Comparison of ENCODE assay signal across 1 cellular context in genomic region chr18:3051718-3052410, GRCh38.
TF ChIP-seq lines count a peak whose summit lies in the region.

No MANE protein-coding gene starts in this region.

TF ChIP-seq in HepG2, 621 proteins besides CTCF, POLR2A, EP300 and RAD21 (continued from another document and continues in another):
- TF ChIP-seq ZHX1 (CRISPR knock-in tag; IDR thresholded peaks at IDR 0.05; ENCODE audit: low read depth) (0 out of 2 replicates have a peak, but pooled peaks have one; percentile 26), DNMT3B (CRISPR knock-in tag; conservative IDR thresholded peaks at IDR 0.05) (no peak), ELF1 (CRISPR knock-in tag; IDR thresholded peaks at IDR 0.05) (peak; percentile 82), LBX2 (CRISPR knock-in tag; IDR thresholded peaks at IDR 0.05; ENCODE audit: borderline replicate concordance) (no peak), ZNF20 (CRISPR knock-in tag; IDR thresholded peaks at IDR 0.05) (no peak), GMEB1 (CRISPR knock-in tag; IDR thresholded peaks at IDR 0.05; ENCODE audit: borderline replicate concordance) (no peak; the same call in 1 of the 2 replicates), HNF1B (CRISPR knock-in tag; IDR thresholded peaks at IDR 0.05) (peak; percentile 77), HNF1A (IDR thresholded peaks at IDR 0.05; ENCODE audit: low read depth) (peak; percentile 81), HNF1A (CRISPR knock-in tag; IDR thresholded peaks at IDR 0.05; ENCODE audit: borderline replicate concordance) (peak; percentile 88; the same call in 1 of the 2 replicates), ZNF512 (CRISPR knock-in tag; IDR thresholded peaks at IDR 0.05) (no peak), MED13 (CRISPR knock-in tag; IDR thresholded peaks at IDR 0.05) (peak; percentile 93), ZNF674 (CRISPR knock-in tag; IDR thresholded peaks at IDR 0.05; ENCODE audit: low read depth) (no peak), ZNF329 (CRISPR knock-in tag; IDR thresholded peaks at IDR 0.05; ENCODE audit: low read depth) (no peak), ZNF562 (CRISPR knock-in tag; IDR thresholded peaks at IDR 0.05; ENCODE audit: borderline replicate concordance) (no peak), ZNF124 (CRISPR knock-in tag; IDR thresholded peaks at IDR 0.05) (no peak), ZBED4 (CRISPR knock-in tag; IDR thresholded peaks at IDR 0.05; ENCODE audit: borderline replicate concordance) (peak; percentile 54; the same call in 1 of the 2 replicates), NFIB (CRISPR knock-in tag; IDR thresholded peaks at IDR 0.05; ENCODE audit: borderline replicate concordance) (no peak), ZNF776 (CRISPR knock-in tag; IDR thresholded peaks at IDR 0.05) (no peak), FOXK1 (CRISPR knock-in tag; IDR thresholded peaks at IDR 0.05; ENCODE audit: borderline replicate concordance, low read depth) (peak; percentile 95; the same call in 1 of the 2 replicates), HOXA9 (CRISPR knock-in tag; IDR thresholded peaks at IDR 0.05; ENCODE audit: borderline replicate concordance) (no peak), ZNF143 (CRISPR knock-in tag; IDR thresholded peaks at IDR 0.05) (no peak), CSRNP1 (CRISPR knock-in tag; IDR thresholded peaks at IDR 0.05) (peak; percentile 86), THYN1 (CRISPR knock-in tag; IDR thresholded peaks at IDR 0.05; ENCODE audit: borderline replicate concordance, low read depth) (0 out of 2 replicates have a peak, but pooled peaks have one; percentile 56), DPF2 (CRISPR knock-in tag; IDR thresholded peaks at IDR 0.05; ENCODE audit: borderline replicate concordance, low read depth) (peak; percentile 91), ZBTB42 (CRISPR knock-in tag; IDR thresholded peaks at IDR 0.05) (no peak), ZBTB46 (CRISPR knock-in tag; IDR thresholded peaks at IDR 0.05; ENCODE audit: borderline replicate concordance) (no peak), ZNF446 (CRISPR knock-in tag; IDR thresholded peaks at IDR 0.05) (no peak), ZNF431 (CRISPR knock-in tag; IDR thresholded peaks at IDR 0.05; ENCODE audit: borderline replicate concordance, low read depth) (no peak), ZBTB43 (CRISPR knock-in tag; conservative IDR thresholded peaks at IDR 0.05) (peak; percentile 100)
